4 cellular contexts compared by ENCODE assay signal in genomic region chr6:11204987-11205386, GRCh38.
TF ChIP-seq lines count a peak whose summit lies in the region.

No MANE protein-coding gene starts in this region.

TF ChIP-seq in A549, 52 proteins besides CTCF, POLR2A, EP300 and RAD21 (continues in another document):
- TF ChIP-seq PBX3 (IDR thresholded peaks at IDR 0.05): no peak
- no peak for TF ChIP-seq RARB (CRISPR knock-in tag; IDR thresholded peaks at IDR 0.05)
- TF ChIP-seq RFX5 (IDR thresholded peaks at IDR 0.05): no peak
- no peak for TF ChIP-seq NFE2L2 (conservative IDR thresholded peaks at IDR 0.05; ENCODE audit: low read length)
- TF ChIP-seq REST (IDR thresholded peaks at IDR 0.05): no peak
- TF ChIP-seq CBX8 (IDR thresholded peaks at IDR 0.05): no peak
- TF ChIP-seq POLR2AphosphoS2 (conservative IDR thresholded peaks at IDR 0.05; ENCODE audit: low read length): no peak
- TF ChIP-seq FOXS1 (CRISPR knock-in tag; IDR thresholded peaks at IDR 0.05): no peak
- no peak for TF ChIP-seq MYC (IDR thresholded peaks at IDR 0.05; ENCODE audit: borderline replicate concordance, low read length)
- TF ChIP-seq CBX2 (IDR thresholded peaks at IDR 0.05; ENCODE audit: borderline replicate concordance, low read depth): no peak
- no peak for TF ChIP-seq ZC3H11A (IDR thresholded peaks at IDR 0.05)
- no peak for TF ChIP-seq ZSCAN20 (CRISPR knock-in tag; IDR thresholded peaks at IDR 0.05)

TF ChIP-seq in IMR-90, 13 proteins besides CTCF, POLR2A, EP300 and RAD21:
- TF ChIP-seq MAZ (IDR thresholded peaks at IDR 0.05; ENCODE audit: borderline replicate concordance, low read depth, low read length) (no peak), MAFK (IDR thresholded peaks at IDR 0.05; ENCODE audit: low read depth, low read length) (no peak), RFX5 (IDR thresholded peaks at IDR 0.05; ENCODE audit: low read depth, low read length) (no peak), BHLHE40 (IDR thresholded peaks at IDR 0.05; ENCODE audit: low read depth, low read length) (no peak), CEBPB (IDR thresholded peaks at IDR 0.05; ENCODE audit: low read depth, low read length) (no peak), FOS (IDR thresholded peaks at IDR 0.05; ENCODE audit: low read depth, low read length) (no peak), RCOR1 (IDR thresholded peaks at IDR 0.05; ENCODE audit: insufficient replicate concordance, low read length) (no peak), MXI1 (IDR thresholded peaks at IDR 0.05; ENCODE audit: borderline replicate concordance, low read depth, low read length) (no peak), USF2 (IDR thresholded peaks at IDR 0.05; ENCODE audit: low read depth, low read length) (no peak), NFE2L2 (IDR thresholded peaks at IDR 0.05; ENCODE audit: low read depth, low read length) (no peak), CHD1 (IDR thresholded peaks at IDR 0.05; ENCODE audit: low read depth, low read length) (no peak), ELK1 (IDR thresholded peaks at IDR 0.05; ENCODE audit: borderline replicate concordance, low read depth, low read length) (no peak), SMC3 (IDR thresholded peaks at IDR 0.05; ENCODE audit: low read depth, low read length) (no peak)

TF ChIP-seq in endothelial cell of umbilical vein, 7 proteins besides CTCF, POLR2A, EP300 and RAD21:
- no peak for TF ChIP-seq MYC (IDR thresholded peaks at IDR 0.05; ENCODE audit: low read depth, low read length)
- no peak for TF ChIP-seq POLR2AphosphoS5 (IDR thresholded peaks at IDR 0.05; ENCODE audit: insufficient read depth, low read depth, low read length)
- TF ChIP-seq GATA2 (IDR thresholded peaks at IDR 0.05; ENCODE audit: insufficient read depth, insufficient read length, low read depth, low read length): no peak
- TF ChIP-seq JUN (IDR thresholded peaks at IDR 0.05; ENCODE audit: borderline replicate concordance, insufficient read depth, insufficient read length, low read depth): no peak
- no peak for TF ChIP-seq EZH2 (IDR thresholded peaks at IDR 0.05; ENCODE audit: borderline replicate concordance, low read depth, low read length, severe bottlenecking)
- TF ChIP-seq FOS (IDR thresholded peaks at IDR 0.05; ENCODE audit: borderline replicate concordance, insufficient read depth, low read length): no peak
- TF ChIP-seq MAX (IDR thresholded peaks at IDR 0.05; ENCODE audit: insufficient read depth, insufficient read length): no peak

TF ChIP-seq in SK-N-SH, 30 proteins besides CTCF, POLR2A, EP300 and RAD21:
- no peak for TF ChIP-seq GABPA (IDR thresholded peaks at IDR 0.05; ENCODE audit: low read depth)
- no peak for TF ChIP-seq NRF1 (IDR thresholded peaks at IDR 0.05; ENCODE audit: low read depth, low read length)
TF ChIP-seq in SK-N-SH: peak in this region for 0.
